Comparison of ENCODE assay signal across 8 cellular contexts in the genomic region with DNA sequence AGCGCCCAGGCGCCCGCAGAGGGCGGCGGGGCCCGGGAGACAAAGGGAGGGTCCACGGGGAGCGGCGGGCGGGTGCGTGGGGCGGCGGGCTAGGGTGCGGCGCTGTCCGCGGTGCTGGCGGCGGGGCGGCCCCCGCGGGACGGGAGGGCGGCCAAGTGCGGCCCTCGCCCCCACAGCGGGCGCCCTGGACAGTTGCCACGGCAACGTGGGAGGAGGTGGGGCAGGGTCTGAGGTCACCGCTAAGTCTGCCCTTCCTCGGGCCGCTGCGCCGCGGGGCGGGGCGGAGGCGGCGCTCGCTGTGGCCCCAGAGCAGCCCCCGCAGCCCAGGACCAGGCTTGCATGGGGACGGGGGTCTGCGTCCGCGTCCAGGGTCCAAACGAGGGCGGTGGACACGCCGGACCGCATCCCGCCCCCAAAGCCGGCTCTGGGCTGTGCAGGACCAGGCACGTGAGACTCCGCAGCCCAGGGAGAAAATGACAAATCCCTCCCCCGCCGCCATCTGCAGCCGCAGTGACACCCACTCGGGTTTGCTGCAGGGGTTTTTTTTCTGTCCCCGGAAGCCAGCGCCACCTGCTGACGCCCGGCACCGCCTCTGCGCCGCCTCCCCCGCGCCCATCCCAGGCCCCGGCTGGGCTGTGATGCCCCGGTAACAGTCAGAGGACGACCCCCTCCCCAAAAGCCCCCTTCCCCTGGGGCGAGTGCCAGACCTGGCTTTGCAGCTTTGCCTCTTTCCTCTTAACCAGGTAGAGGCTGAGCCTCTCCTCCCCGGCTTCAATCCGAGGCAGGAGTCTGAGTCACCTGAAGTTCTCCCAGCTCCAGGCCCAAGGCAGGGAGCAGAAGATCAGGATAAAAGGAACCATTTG. TPM values are rescaled to one million over a fixed set of nuclear protein-coding genes. Genes with fewer than 3 reads are reported as not detected.
DNase-seq lines count a peak whose midpoint lies in the region; ATAC-seq and TF ChIP-seq lines count a peak whose summit lies in the region.

No MANE protein-coding gene starts in this region.

- DNase-seq in GM10266 (ENCODE audit: extremely low spot score) (peak; percentile 92), T-helper 2 cell (peak; percentile 34 to 59 (median 55)), iPS-NIHi11 (ENCODE audit: low spot score) (peak; percentile 72), NOMO-1 treated with dmso at 0.1 percent for 144 hours (lab: John Stamatoyannopoulos, UW; ENCODE audit: unreplicated experiment) (no peak)
- DNase-seq in stimulated activated CD4-positive, alpha-beta T cell treated with anti-CD3 and anti-CD28 coated beads, Interleukin-2, amount 100 ng/mL, for 48 hours, result peak; percentile 47 to 49

- H3K27ac ChIP-seq in angular gyrus (ENCODE audit: low read depth, low read length), result peak overlapping the region; percentile 67

- no peak for ATAC-seq in GM18870 (IDR thresholded peaks at IDR 0.05; ENCODE audit: unreplicated experiment)

- no peaks in the 10 kb centered on the region for H3K36me3 Mint-ChIP-seq in IgD-negative memory B cell

- peak; percentile 80 for TF ChIP-seq CTCF in GM10266 (IDR thresholded peaks at IDR 0.05; ENCODE audit: control insufficient read depth, insufficient read depth, low read depth, missing control alignments)

- H3K4me3 Mint-ChIP-seq in IgD-negative memory B cell, result peak overlapping the region; percentile 50 to 73 (median 61)

- peaks cover 37% of the 10 kb centered on the region for H3K27me3 Mint-ChIP-seq in IgD-negative memory B cell

- H3K27ac Mint-ChIP-seq in IgD-negative memory B cell, result no peak overlapping the region

- H3K9me3 Mint-ChIP-seq in IgD-negative memory B cell, result no peaks in the 10 kb centered on the region

- peaks cover 0 to 5% (median 4%) of the 10 kb centered on the region in 3 donors for H3K4me1 Mint-ChIP-seq in IgD-negative memory B cell

RNA-seq across cellular contexts. Expression of a gene that starts 36.8 kb away (rescaled TPM):
- polyA plus RNA-seq in IgD-negative memory B cell, result 17.4 TPM

RNA-seq across cellular contexts. Expression of a gene that starts 56.6 kb away (rescaled TPM):
- not detected for polyA plus RNA-seq in IgD-negative memory B cell
